ENCODE assay signal across 6 cellular contexts in genomic region chr17:75110307-75110937, GRCh38.
DNase-seq lines count a peak whose midpoint lies in the region; ATAC-seq and TF ChIP-seq lines count a peak whose summit lies in the region.

No MANE protein-coding gene starts in this region.

- H3K4me1 ChIP-seq in stomach smooth muscle (ENCODE audit: control insufficient read depth, insufficient read depth, low read length), result peaks cover 26% of the 10 kb centered on the region

- no peak overlapping the region for H3K27ac ChIP-seq in stomach smooth muscle (ENCODE audit: low read length)

- H3K27me3 ChIP-seq in stomach smooth muscle (ENCODE audit: control insufficient read depth in 1 of 2, insufficient read depth in 2 of 2, low read length in 2 of 2), result no peaks in the 10 kb centered on the region

- H3K4me3 ChIP-seq in AG04449 (ENCODE audit: low read depth, low read length) (peak overlapping the region; percentile 79), fibroblast of pulmonary artery (replicated peaks; ENCODE audit: low read depth, low read length) (peak overlapping the region; percentile 87), stomach smooth muscle (ENCODE audit: low read length in 2 of 2) (peak overlapping the region; percentile 72 to 88)

- POLR2A ChIA-PET in AG04449 (lab: Yijun Ruan, JAX), result interaction anchor here (0.7 kb wide), 1 partner anchor 76 kb away, joined by 3 read pairs; no protein-coding TSS in a partner anchor

- H3K9me3 ChIP-seq in stomach smooth muscle (ENCODE audit: control insufficient read depth in 2 of 2, low read length in 2 of 2), result no peaks in the 10 kb centered on the region

- TF ChIP-seq CTCF in AG04449 (IDR thresholded peaks at IDR 0.05; ENCODE audit: insufficient read depth, low read length, missing control alignments), result no peak
- no peak for TF ChIP-seq CTCF in fibroblast of pulmonary artery (IDR thresholded peaks at IDR 0.05; ENCODE audit: low read length, missing control alignments)

- ATAC-seq in GM19035 (IDR thresholded peaks at IDR 0.05; ENCODE audit: unreplicated experiment), result no peak

- peak overlapping the region; percentile 46 to 68 for H3K9ac ChIP-seq in stomach smooth muscle (ENCODE audit: low read length in 2 of 2)

- DNase-seq in AG04449 (ENCODE audit: low read depth, low spot score) (no peak), NOMO-1 treated with DMSO at 0.1 percent for 48 hours (lab: John Stamatoyannopoulos, UW; ENCODE audit: unreplicated experiment) (peak; percentile 28), fibroblast of pulmonary artery (ENCODE audit: low read depth) (no peak), NCI-H1105 treated with DMSO at 0.1 percent for 48 hours (lab: John Stamatoyannopoulos, UW) (no peak)

- no peaks in the 10 kb centered on the region for H3K36me3 ChIP-seq in stomach smooth muscle (ENCODE audit: control insufficient read depth in 2 of 2, insufficient read depth in 2 of 2, low read length in 2 of 2)

- CTCF ChIA-PET in AG04449 (lab: Yijun Ruan, JAX), result interaction anchor here (0.8 to 9.4 kb wide), 13 partner anchors 8 to 188 kb away, joined by 3 to 231 read pairs (median 6); partner anchors contain the start of genes NT5C and NUP85
